17 cellular contexts compared by ENCODE assay signal in the genomic region with DNA sequence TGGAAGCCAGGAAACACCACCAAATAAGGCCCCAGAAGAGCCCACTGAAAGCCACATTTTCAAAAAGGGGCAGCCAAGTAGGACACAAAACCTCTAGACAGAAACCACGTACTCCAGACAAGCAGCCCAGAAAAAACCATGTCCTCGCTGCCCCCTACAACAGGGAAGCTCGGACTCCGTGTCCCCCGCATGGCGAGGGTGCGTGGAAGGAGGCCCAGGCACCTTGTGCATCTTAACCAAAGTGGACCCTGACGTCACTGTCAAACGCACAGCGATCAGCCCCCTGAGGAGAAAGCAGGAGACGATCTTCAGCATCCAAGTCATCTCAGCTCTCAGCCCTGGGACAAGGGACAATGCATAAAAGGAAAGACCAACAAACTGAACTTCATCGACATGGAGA.
A peak's percentile ranks its signal among the peaks of the same experiment; 100 is the strongest.
DNase-seq lines count a peak whose midpoint lies in the region; ATAC-seq and TF ChIP-seq lines count a peak whose summit lies in the region.
"Had no signal": no experiment of that assay in that cellular context is flagged by ENCODE, and none has a peak within 500 bp of the region (broad histone marks: within the 10 kb centered on the region; RNA-seq: fewer than 3 reads in every experiment).

No MANE protein-coding gene starts in this region.

- no peaks in the 10 kb centered on the region for H3K4me1 ChIP-seq in left lung
- H3K4me1 ChIP-seq: A549, BE2C, Caco-2 had no signal

- H3K27me3 Mint-ChIP-seq in T-helper 17 cell, result no peaks in the 10 kb centered on the region
- H3K27me3 Mint-ChIP-seq in activated CD8-positive, alpha-beta T cell treated with anti-CD3 and anti-CD28 coated beads, Interleukin-2, amount 10 ng/mL, durations not matched to agents 7 days and 5 days (ENCODE audit: low read depth), result no peaks in the 10 kb centered on the region
- H3K27me3 Mint-ChIP-seq: CD8-positive, alpha-beta memory T cell; IgD-negative memory B cell had no signal

- H3K4me1 Mint-ChIP-seq in T-helper 17 cell, result peaks cover 12% of the 10 kb centered on the region
- H3K4me1 Mint-ChIP-seq in activated CD8-positive, alpha-beta T cell treated with anti-CD3 and anti-CD28 coated beads, Interleukin-2, amount 10 ng/mL, durations not matched to agents 7 days and 5 days (ENCODE audit: low read depth), result no peaks in the 10 kb centered on the region

- intact Hi-C loops in left lung (cut with DNase I), result no loop called here

- TF ChIP-seq CTCF in GM13976 (IDR thresholded peaks at IDR 0.05; ENCODE audit: borderline replicate concordance, control extremely low read depth, extremely low read depth, insufficient read depth, missing control alignments) (no peak), left lung (IDR thresholded peaks at IDR 0.05) (no peak)

- H3K4me3 ChIP-seq in left lung, result no peak overlapping the region
- H3K4me3 ChIP-seq: A549, GM23338 had no signal

- CTCF ChIA-PET in activated CD8-positive, alpha-beta T cell treated with anti-CD3 and anti-CD28 coated beads, Interleukin-2, amount 10 ng/mL, durations not matched to agents 7 days and 5 days (lab: Charles Lee), result no interaction called here

- no peaks in the 10 kb centered on the region for H3K9me3 Mint-ChIP-seq in activated CD8-positive, alpha-beta T cell treated with anti-CD3 and anti-CD28 coated beads, Interleukin-2, amount 10 ng/mL, durations not matched to agents 7 days and 5 days (ENCODE audit: insufficient read depth)
- H3K9me3 Mint-ChIP-seq: CD8-positive, alpha-beta memory T cell; GM23338; H9; IgD-negative memory B cell had no signal

- peak; percentile 28 for DNase-seq in activated effector memory CD4-positive, alpha-beta T cell treated with anti-CD3 and anti-CD28 coated beads, Interleukin-2, amount 50 U/mL, for 16 hours
- no peak for DNase-seq in activated effector memory CD4-positive, alpha-beta T cell treated with Interleukin-2 at 50 U/mL for 16 hours
- DNase-seq in GM13976 (ENCODE audit: low spot score), result peak; percentile 22
- DNase-seq in T-helper 17 cell, result no peak
- DNase-seq in left lobe of liver (ENCODE audit: low spot score), result peak; percentile 32
- DNase-seq in activated CD8-positive, alpha-beta T cell treated with anti-CD3 and anti-CD28 coated beads, Interleukin-2, amount 10 ng/mL, durations not matched to agents 7 days and 5 days, result no peak
- no peak for DNase-seq in C1 segment of cervical spinal cord (lab: John Stamatoyannopoulos, UW)
- no peak for DNase-seq in left lung
- DNase-seq: BE2C; Caco-2; CD8-positive, alpha-beta memory T cell; DND-41; GDM1; H9 had no signal

- in situ Hi-C loops in GM13976 (cut with MboI; ENCODE audit: low sequenced_read_pairs, unreplicated experiment), result no loop called here

- POLR2A ChIA-PET in activated CD8-positive, alpha-beta T cell treated with anti-CD3 and anti-CD28 coated beads, Interleukin-2, amount 10 ng/mL, durations not matched to agents 7 days and 5 days (lab: Charles Lee), result no interaction called here

- H3K4me3 Mint-ChIP-seq in T-helper 17 cell, result no peak overlapping the region
- H3K4me3 Mint-ChIP-seq in activated CD8-positive, alpha-beta T cell treated with anti-CD3 and anti-CD28 coated beads, Interleukin-2, amount 10 ng/mL, durations not matched to agents 7 days and 5 days, result no peak overlapping the region
- H3K4me3 Mint-ChIP-seq: CD8-positive, alpha-beta memory T cell; GM23338; H9 had no signal

- H3K27ac Mint-ChIP-seq in T-helper 17 cell, result peak overlapping the region; percentile 93
- no peak overlapping the region for H3K27ac Mint-ChIP-seq in activated CD8-positive, alpha-beta T cell treated with anti-CD3 and anti-CD28 coated beads, Interleukin-2, amount 10 ng/mL, durations not matched to agents 7 days and 5 days
- H3K27ac Mint-ChIP-seq: CD8-positive, alpha-beta memory T cell; GM23338; IgD-negative memory B cell had no signal

- H3K27ac ChIP-seq in left lung, result no peak overlapping the region
- H3K27ac ChIP-seq: A549 had no signal

- no peaks in the 10 kb centered on the region for H3K27me3 ChIP-seq in left lung
- H3K27me3 ChIP-seq: BE2C had no signal

- H3K9me3 ChIP-seq in T-helper 17 cell (ENCODE audit: control insufficient read depth, low read length, poor library complexity, severe bottlenecking) (no peaks in the 10 kb centered on the region), left lung (no peaks in the 10 kb centered on the region)
- H3K9me3 ChIP-seq: A549, BE2C, Caco-2 had no signal

- peaks cover 8% of the 10 kb centered on the region for H3K36me3 Mint-ChIP-seq in T-helper 17 cell (ENCODE audit: low read depth)
- peaks cover 6% of the 10 kb centered on the region for H3K36me3 Mint-ChIP-seq in activated CD8-positive, alpha-beta T cell treated with anti-CD3 and anti-CD28 coated beads, Interleukin-2, amount 10 ng/mL, durations not matched to agents 7 days and 5 days (ENCODE audit: low read depth)

- ATAC-seq in T-helper 17 cell (no peak), left lobe of liver (no peak), left lung (no peak)
- no peak for ATAC-seq in activated CD8-positive, alpha-beta T cell treated with anti-CD3 and anti-CD28 coated beads, Interleukin-2, amount 10 ng/mL, durations not matched to agents 7 days and 5 days
- ATAC-seq: A549, GM23338 had no signal

- peaks cover 0 to 52% of the 10 kb centered on the region in 2 donors for H3K36me3 ChIP-seq in left lung

Comparison
In these comparisons a context has a peak if more than half of its experiments do, and no peak if none do; other contexts are left out.
1. DNase-seq: peak in activated effector memory CD4-positive, alpha-beta T cell treated with anti-CD3 and anti-CD28 coated beads, Interleukin-2, amount 50 U/mL, for 16 hours (single experiment), GM13976 (single experiment) and left lobe of liver (single experiment); none in activated effector memory CD4-positive, alpha-beta T cell treated with Interleukin-2 at 50 U/mL for 16 hours (single experiment), T-helper 17 cell (0 of 3), activated CD8-positive, alpha-beta T cell treated with anti-CD3 and anti-CD28 coated beads, Interleukin-2, amount 10 ng/mL, durations not matched to agents 7 days and 5 days (single experiment), C1 segment of cervical spinal cord (0 of 14) and left lung (0 of 2).